ENCODE assay signal across 19 cellular contexts in genomic region chr1:248861621-248862020, GRCh38. TPM values are rescaled to one million over a fixed set of nuclear protein-coding genes. Genes with fewer than 3 reads are reported as not detected.
DNase-seq lines count a peak whose midpoint lies in the region; ATAC-seq, FAIRE-seq and TF ChIP-seq lines count a peak whose summit lies in the region.
"Had no signal": no experiment of that assay in that cellular context is flagged by ENCODE, and none has a peak within 500 bp of the region (broad histone marks: within the 10 kb centered on the region; RNA-seq: fewer than 3 reads in every experiment).

No MANE protein-coding gene starts in this region.

- peaks cover 31% of the 10 kb centered on the region for H3K4me1 Mint-ChIP-seq in activated CD4-positive, alpha-beta T cell treated with anti-CD3 and anti-CD28 coated beads, Interleukin-2, amount 10 ng/mL, durations not matched to agents 24 days and 14 days
- H3K4me1 Mint-ChIP-seq in neural progenitor cell: peaks cover 32% of the 10 kb centered on the region

- no peak overlapping the region for H3K23ac ChIP-seq in mesenchymal stem cell (ENCODE audit: low read length in 2 of 2)

- H3K27me3 Mint-ChIP-seq in activated CD4-positive, alpha-beta T cell treated with anti-CD3 and anti-CD28 coated beads, Interleukin-2, amount 10 ng/mL, durations not matched to agents 24 days and 14 days: peaks cover 4% of the 10 kb centered on the region
- H3K27me3 Mint-ChIP-seq in neural progenitor cell (ENCODE audit: insufficient read depth, low read depth): peaks cover 9% of the 10 kb centered on the region
- H3K27me3 Mint-ChIP-seq: CD4-positive, alpha-beta memory T cell had no signal

- no peak overlapping the region for H2BK12ac ChIP-seq in mesenchymal stem cell (ENCODE audit: low read length in 2 of 2)

- no peak overlapping the region for H4K8ac ChIP-seq in mesenchymal stem cell (ENCODE audit: low read length)

- H3K4me3 ChIP-seq in neural progenitor cell (no peak overlapping the region), mesenchymal stem cell (ENCODE audit: insufficient read depth in 1 of 2, low read depth in 1 of 2, low read length in 2 of 2) (no peak overlapping the region)

- peaks cover 13% of the 10 kb centered on the region for H3K79me2 ChIP-seq in neural progenitor cell (ENCODE audit: low read depth)

- H3K36me3 ChIP-seq in neural progenitor cell: no peaks in the 10 kb centered on the region
- no peaks in the 10 kb centered on the region for H3K36me3 ChIP-seq in mesenchymal stem cell (ENCODE audit: control insufficient read depth in 1 of 2, insufficient read depth in 2 of 2, low read depth in 1 of 2, low read length in 2 of 2)
- H3K36me3 ChIP-seq: BE2C had no signal

- TF ChIP-seq CTCF in neural progenitor cell (IDR thresholded peaks at IDR 0.05): no peak

- H3K4me2 ChIP-seq in neural progenitor cell: no peak overlapping the region
- no peak overlapping the region for H3K4me2 ChIP-seq in mesenchymal stem cell (ENCODE audit: low read length, poor library complexity, severe bottlenecking)

- H2BK15ac ChIP-seq in mesenchymal stem cell (ENCODE audit: low read depth, poor library complexity, severe bottlenecking): no peak overlapping the region

- H3K79me1 ChIP-seq in mesenchymal stem cell (replicated peaks; ENCODE audit: low read length, poor library complexity, severe bottlenecking): peaks cover 17% of the 10 kb centered on the region

- H2BK120ac ChIP-seq in mesenchymal stem cell (ENCODE audit: low read depth, low read length): no peak overlapping the region

- no peaks in the 10 kb centered on the region for H4K20me1 ChIP-seq in neural progenitor cell (ENCODE audit: low read depth)

- H2BK5ac ChIP-seq in mesenchymal stem cell (ENCODE audit: low read depth, low read length, poor library complexity, severe bottlenecking): no peak overlapping the region

- no peak overlapping the region for H4K91ac ChIP-seq in mesenchymal stem cell (ENCODE audit: low read length)

- no peak overlapping the region for H3K18ac ChIP-seq in mesenchymal stem cell (ENCODE audit: low read depth in 1 of 2, low read length in 2 of 2)

- intact Hi-C loops in activated CD4-positive, alpha-beta T cell treated with anti-CD3 and anti-CD28 coated beads, Interleukin-2, amount 10 ng/mL, durations not matched to agents 24 days and 14 days (cut with micrococcal nuclease): no loop called here

- H2AFZ ChIP-seq in neural progenitor cell (replicated peaks) (no peak overlapping the region), mesenchymal stem cell (ENCODE audit: low read depth, low read length) (no peak overlapping the region)

- H3K4me1 ChIP-seq in neural progenitor cell (peaks cover 23% of the 10 kb centered on the region), mesenchymal stem cell (ENCODE audit: control insufficient read depth, insufficient read depth, low read depth, low read length) (peaks cover 32% of the 10 kb centered on the region)
- H3K4me1 ChIP-seq: BE2C had no signal

- peak overlapping the region; percentile 10 for H3K4me3 Mint-ChIP-seq in activated CD4-positive, alpha-beta T cell treated with anti-CD3 and anti-CD28 coated beads, Interleukin-2, amount 10 ng/mL, durations not matched to agents 24 days and 14 days
- H3K4me3 Mint-ChIP-seq in neural progenitor cell: peak overlapping the region; percentile 1

- no peak for ATAC-seq in HG03442 (IDR thresholded peaks at IDR 0.05; ENCODE audit: unreplicated experiment)
- ATAC-seq: HCT116 had no signal

- no peaks in the 10 kb centered on the region for H3K9me3 ChIP-seq in neural progenitor cell (ENCODE audit: low read depth)
- no peaks in the 10 kb centered on the region for H3K9me3 ChIP-seq in mesenchymal stem cell (ENCODE audit: control insufficient read depth, low read length)
- H3K9me3 ChIP-seq: BE2C had no signal

- DNase-seq in activated CD4-positive, alpha-beta T cell treated with anti-CD3 and anti-CD28 coated beads, Interleukin-2, amount 10 ng/mL, durations not matched to agents 24 days and 14 days: no peak
- DNase-seq in activated CD4-positive, alpha-beta T cell treated with anti-CD3 and anti-CD28 coated beads, Interleukin-2, amount 50 U/mL, for 4 hours: no peak
- DNase-seq in RCC 7860 (ENCODE audit: low spot score) (peak; percentile 35), glomerular visceral epithelial cell (ENCODE audit: extremely low spot score) (peak; percentile 17), neural progenitor cell (ENCODE audit: low spot score) (no peak), AG08395 (ENCODE audit: low spot score) (no peak), mesenchymal stem cell (no peak)
- DNase-seq: BE2C; CD4-positive, alpha-beta memory T cell; DMS53; GOT3; NCI-H1105; NCI-H748 treated with DMSO at 0.1 percent for 48 hours; NK-92 treated with Interleukin-12 subunit alpha and Interleukin-12 subunit beta, amount 100 ng/mL, for 24 hours; SHP77 had no signal

- 100% methylated on average over 1 of the region's 2 CpGs for WGBS in mesenchymal stem cell

- peaks cover 53% of the 10 kb centered on the region for H3K27me3 ChIP-seq in neural progenitor cell
- H3K27me3 ChIP-seq in mesenchymal stem cell (ENCODE audit: control insufficient read depth in 1 of 2, insufficient read depth in 1 of 2, low read length in 2 of 2): no peaks in the 10 kb centered on the region
- H3K27me3 ChIP-seq: BE2C had no signal

- peak; percentile 26 for FAIRE-seq in RCC 7860 (lab: Jason Lieb, UNC)
- FAIRE-seq: GM12891, GM19239 had no signal

- H2AK5ac ChIP-seq in mesenchymal stem cell (ENCODE audit: low read length, severe bottlenecking): no peak overlapping the region

- no peaks in the 10 kb centered on the region for H3K9me3 Mint-ChIP-seq in activated CD4-positive, alpha-beta T cell treated with anti-CD3 and anti-CD28 coated beads, Interleukin-2, amount 10 ng/mL, durations not matched to agents 24 days and 14 days
- H3K9me3 Mint-ChIP-seq in neural progenitor cell: no peaks in the 10 kb centered on the region

- H3K14ac ChIP-seq in mesenchymal stem cell (ENCODE audit: low read length in 2 of 2): no peak overlapping the region

- H3K4ac ChIP-seq in mesenchymal stem cell (ENCODE audit: low read depth in 1 of 2, low read length in 2 of 2): no peak overlapping the region

- H3K9ac ChIP-seq in neural progenitor cell: no peak overlapping the region
- no peak overlapping the region for H3K9ac ChIP-seq in mesenchymal stem cell (ENCODE audit: low read length)

- H3F3A ChIP-seq in neural progenitor cell (ENCODE audit: low read depth): peaks cover 17% of the 10 kb centered on the region

- H3K27ac ChIP-seq in neural progenitor cell: no peak overlapping the region
- H3K27ac ChIP-seq in mesenchymal stem cell (ENCODE audit: low read length, poor library complexity, severe bottlenecking): no peak overlapping the region

- no peak overlapping the region for H3K27ac Mint-ChIP-seq in activated CD4-positive, alpha-beta T cell treated with anti-CD3 and anti-CD28 coated beads, Interleukin-2, amount 10 ng/mL, durations not matched to agents 24 days and 14 days
- no peak overlapping the region for H3K27ac Mint-ChIP-seq in neural progenitor cell

- peaks cover 8% of the 10 kb centered on the region for H3K36me3 Mint-ChIP-seq in activated CD4-positive, alpha-beta T cell treated with anti-CD3 and anti-CD28 coated beads, Interleukin-2, amount 10 ng/mL, durations not matched to agents 24 days and 14 days (ENCODE audit: low read depth)
- no peaks in the 10 kb centered on the region for H3K36me3 Mint-ChIP-seq in neural progenitor cell

RNA-seq across cellular contexts. Expression of gene ZNF692, which starts 2.7 kb away (rescaled TPM):
- total RNA-seq in activated CD4-positive, alpha-beta T cell treated with anti-CD3 and anti-CD28 coated beads, Interleukin-2, amount 10 ng/mL, durations not matched to agents 24 days and 14 days: 94.9 and 100 TPM in 2 replicates
- 37.8 and 84.9 TPM in 2 replicates for total RNA-seq in neural progenitor cell (ENCODE audit: low replicate concordance)
- 10.4 TPM for polyA plus RNA-seq in mesenchymal stem cell (2013, experiment 1 of 2)
- 10.5 TPM for polyA plus RNA-seq in mesenchymal stem cell (2013, experiment 2 of 2)

RNA-seq across cellular contexts. Expression of gene ZNF672, which starts 23.6 kb away (rescaled TPM):
- 44.0 and 48.8 TPM in 2 replicates for total RNA-seq in activated CD4-positive, alpha-beta T cell treated with anti-CD3 and anti-CD28 coated beads, Interleukin-2, amount 10 ng/mL, durations not matched to agents 24 days and 14 days
- 16.9 and 35.5 TPM in 2 replicates for total RNA-seq in neural progenitor cell (ENCODE audit: low replicate concordance)
- polyA plus RNA-seq in mesenchymal stem cell (2013, experiment 1 of 2): 14.5 TPM
- 14.8 TPM for polyA plus RNA-seq in mesenchymal stem cell (2013, experiment 2 of 2)

RNA-seq across cellular contexts. Expression of gene SH3BP5L, which starts 35.9 kb away (rescaled TPM):
- total RNA-seq in activated CD4-positive, alpha-beta T cell treated with anti-CD3 and anti-CD28 coated beads, Interleukin-2, amount 10 ng/mL, durations not matched to agents 24 days and 14 days: 27.5 and 28.2 TPM in 2 replicates
- total RNA-seq in neural progenitor cell (ENCODE audit: low replicate concordance): 9.6 and 30.8 TPM in 2 replicates
- polyA plus RNA-seq in mesenchymal stem cell (2013, experiment 1 of 2): 9.3 TPM
- 9.7 TPM for polyA plus RNA-seq in mesenchymal stem cell (2013, experiment 2 of 2)

RNA-seq across cellular contexts. Expression of gene PGBD2, which starts 44.4 kb away (rescaled TPM):
- total RNA-seq in activated CD4-positive, alpha-beta T cell treated with anti-CD3 and anti-CD28 coated beads, Interleukin-2, amount 10 ng/mL, durations not matched to agents 24 days and 14 days: 7.4 and 7.6 TPM in 2 replicates
- total RNA-seq in neural progenitor cell (ENCODE audit: low replicate concordance): 7.9 and 11.2 TPM in 2 replicates
- polyA plus RNA-seq in mesenchymal stem cell (2013, experiment 1 of 2): 1.7 TPM
- polyA plus RNA-seq in mesenchymal stem cell (2013, experiment 2 of 2): 1.8 TPM

Comparison
In these comparisons a context has a peak if more than half of its experiments do, and no peak if none do; other contexts are left out.
1. DNase-seq: peak in RCC 7860 (single experiment) and glomerular visceral epithelial cell (single experiment); none in activated CD4-positive, alpha-beta T cell treated with anti-CD3 and anti-CD28 coated beads, Interleukin-2, amount 10 ng/mL, durations not matched to agents 24 days and 14 days (single experiment), activated CD4-positive, alpha-beta T cell treated with anti-CD3 and anti-CD28 coated beads, Interleukin-2, amount 50 U/mL, for 4 hours (0 of 2), neural progenitor cell (single experiment), AG08395 (single experiment) and mesenchymal stem cell (single experiment).